ENCODE assay signal across 19 cellular contexts in the genomic region with DNA sequence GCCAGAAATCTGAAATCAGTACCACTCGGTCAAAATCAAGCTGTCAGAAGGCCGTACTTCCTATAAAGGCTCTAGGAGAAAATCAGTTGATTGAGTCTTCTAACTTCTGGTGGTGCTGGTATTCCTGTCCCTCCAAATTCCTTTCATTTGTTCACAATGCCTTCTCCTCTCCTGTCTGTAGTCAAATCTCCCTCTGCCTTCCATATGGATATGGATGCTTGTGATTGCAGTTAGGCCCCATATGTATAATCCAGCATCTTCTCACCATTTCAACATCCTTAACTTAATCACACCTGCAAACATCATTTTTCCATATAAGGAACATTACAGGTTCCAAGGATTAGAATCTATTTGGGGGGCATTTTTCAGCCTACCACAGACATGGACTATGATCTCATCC.
DNase-seq lines count a peak whose midpoint lies in the region; ATAC-seq and TF ChIP-seq lines count a peak whose summit lies in the region.
"Had no signal": no experiment of that assay in that cellular context is flagged by ENCODE, and none has a peak within 500 bp of the region (broad histone marks: within the 10 kb centered on the region; RNA-seq: fewer than 3 reads in every experiment).

No MANE protein-coding gene starts in this region.

- CTCF ChIA-PET in Caco-2 (lab: Charles Lee) (no interaction called here), IMR-90 (lab: Yijun Ruan, JAX) (no interaction called here)
- CTCF ChIA-PET in CD4-positive, alpha-beta memory T cell (lab: Charles Lee; ENCODE audit: partially characterized antibody) = no interaction called here

- H3K4me2 ChIP-seq in GM23338 (no peak overlapping the region), IMR-90 (ENCODE audit: low read depth, low read length) (no peak overlapping the region)
- H3K4me2 ChIP-seq: A549 had no signal

- no TSS peak for BruUV-seq in Caco-2 (replicated peaks; lab: Mats Ljungman, UMichigan)
- no TSS peak for BruUV-seq in IMR-90 (replicated peaks; lab: Mats Ljungman, UMichigan)

- TF ChIP-seq POLR2A in IMR-90 (IDR thresholded peaks at IDR 0.05; ENCODE audit: low read depth, low read length) = no peak

- H2AK5ac ChIP-seq in IMR-90 (ENCODE audit: low read depth, low read length) = no peak overlapping the region

- H3K36me3 Mint-ChIP-seq in Caco-2 (ENCODE audit: insufficient read depth, unreplicated experiment) (peaks cover 6% of the 10 kb centered on the region), GM23338 (ENCODE audit: low read depth) (no peaks in the 10 kb centered on the region)
- no peaks in the 10 kb centered on the region for H3K36me3 Mint-ChIP-seq in CD4-positive, alpha-beta memory T cell
- H3K36me3 Mint-ChIP-seq: CD8-positive, alpha-beta T cell had no signal

- TF ChIP-seq RAD21 in IMR-90 (IDR thresholded peaks at IDR 0.05; ENCODE audit: low read length) = no peak

- in situ Hi-C loops in IMR-90 (cut with MboI; ENCODE audit: low sequenced_read_pairs) = no loop called here

- no peaks in the 10 kb centered on the region for H3K79me2 ChIP-seq in GM23338 (replicated peaks; ENCODE audit: insufficient read depth)

- peaks cover 6% of the 10 kb centered on the region for H3K4me1 Mint-ChIP-seq in Caco-2 (ENCODE audit: low read depth, unreplicated experiment)
- peaks cover 3% of the 10 kb centered on the region; the same call in 2 of the 3 replicates for H3K4me1 Mint-ChIP-seq in GM23338
- peaks cover 0 to 1% (median 0%) of the 10 kb centered on the region in 4 donors for H3K4me1 Mint-ChIP-seq in CD4-positive, alpha-beta memory T cell

- H3K9me3 ChIP-seq in Caco-2 (no peaks in the 10 kb centered on the region), IMR-90 (ENCODE audit: control insufficient read depth, insufficient read depth, low read length) (no peaks in the 10 kb centered on the region)
- no peaks in the 10 kb centered on the region for H3K9me3 ChIP-seq in CD4-positive, alpha-beta memory T cell (ENCODE audit: control insufficient read depth in 1 of 2, low read length in 2 of 2)
- H3K9me3 ChIP-seq: A549 had no signal

- peaks cover 0 to 29% of the 10 kb centered on the region in 2 experiments; a peak in 3 of 4 replicates for H3K79me1 ChIP-seq in IMR-90 (ENCODE audit: low read depth in 1 of 2, low read length in 2 of 2)

- H3K4me1 ChIP-seq in Caco-2 (no peaks in the 10 kb centered on the region), GM23338 (ENCODE audit: insufficient read depth) (no peaks in the 10 kb centered on the region; the same call in 1 of the 2 replicates), IMR-90 (ENCODE audit: control insufficient read depth, insufficient read depth, low read length) (no peaks in the 10 kb centered on the region; the same call in 1 of the 2 replicates)
- H3K4me1 ChIP-seq in CD4-positive, alpha-beta memory T cell (ENCODE audit: insufficient read depth, low read length) = no peaks in the 10 kb centered on the region
- H3K4me1 ChIP-seq: A549 had no signal

- intact Hi-C loops in Caco-2 (cut with micrococcal nuclease; ENCODE audit: unreplicated experiment) = no loop called here
- intact Hi-C loops in IMR-90 (cut with micrococcal nuclease) = no loop called here
- intact Hi-C loops in CD4-positive, alpha-beta memory T cell (cut with micrococcal nuclease) = no loop called here

- peak overlapping the region; percentile 9; the same call in 1 of the 2 replicates for H3K23ac ChIP-seq in IMR-90 (ENCODE audit: low read depth, low read length)

- no peak overlapping the region for H2BK20ac ChIP-seq in IMR-90 (ENCODE audit: low read depth, low read length)

- H3K27ac Mint-ChIP-seq in Caco-2 (ENCODE audit: unreplicated experiment) (peak overlapping the region; percentile 16), GM23338 (no peak overlapping the region)
- no peak overlapping the region for H3K27ac Mint-ChIP-seq in CD4-positive, alpha-beta memory T cell
- H3K27ac Mint-ChIP-seq: CD8-positive, alpha-beta T cell had no signal

- H2BK15ac ChIP-seq in IMR-90 (ENCODE audit: low read depth, low read length) = no peak overlapping the region

- no peak overlapping the region for H3K56ac ChIP-seq in IMR-90 (ENCODE audit: extremely low read depth, insufficient read depth, low read length)

- no peaks in the 10 kb centered on the region for H3K27me3 ChIP-seq in Caco-2 (replicated peaks; ENCODE audit: control insufficient read depth, insufficient read depth, low read length)
- H3K27me3 ChIP-seq in GM23338 (ENCODE audit: insufficient read depth) = no peaks in the 10 kb centered on the region
- no peaks in the 10 kb centered on the region for H3K27me3 ChIP-seq in IMR-90 (ENCODE audit: control insufficient read depth, insufficient read depth, low read length)
- H3K27me3 ChIP-seq in CD4-positive, alpha-beta memory T cell (ENCODE audit: insufficient read depth, low read length) = no peaks in the 10 kb centered on the region

- no peak overlapping the region for H2AK9ac ChIP-seq in IMR-90 (replicated peaks; ENCODE audit: low read depth, low read length, poor library complexity)

- no peak overlapping the region for H3K27ac ChIP-seq in GM23338 (ENCODE audit: low read depth)
- no peak overlapping the region for H3K27ac ChIP-seq in IMR-90 (ENCODE audit: insufficient read depth, low read length)
- peak overlapping the region; percentile 12 for H3K27ac ChIP-seq in substantia nigra (ENCODE audit: low read depth, low read length, poor library complexity, severe bottlenecking)
- no peak overlapping the region for H3K27ac ChIP-seq in CD4-positive, alpha-beta memory T cell (ENCODE audit: low read depth, low read length)
- H3K27ac ChIP-seq: A549 had no signal

- H3K4me3 Mint-ChIP-seq in Caco-2 (ENCODE audit: unreplicated experiment) (no peak overlapping the region), GM23338 (no peak overlapping the region)
- H3K4me3 Mint-ChIP-seq in CD4-positive, alpha-beta memory T cell = no peak overlapping the region
- H3K4me3 Mint-ChIP-seq: CD8-positive, alpha-beta T cell had no signal

- no peak overlapping the region for H4K5ac ChIP-seq in IMR-90 (ENCODE audit: low read depth, low read length)

- dilution Hi-C loops in IMR-90 (cut with HindIII; ENCODE audit: low sequenced_read_pairs, unreplicated experiment) = no loop called here

- no peak overlapping the region for H4K8ac ChIP-seq in IMR-90 (ENCODE audit: low read depth in 2 of 2, low read length in 2 of 2)

- H3K36me3 ChIP-seq in Caco-2 (ENCODE audit: control insufficient read depth, insufficient read depth, low read length) = no peaks in the 10 kb centered on the region
- no peaks in the 10 kb centered on the region for H3K36me3 ChIP-seq in GM23338 (ENCODE audit: insufficient read depth)
- peaks cover 3% of the 10 kb centered on the region for H3K36me3 ChIP-seq in IMR-90 (ENCODE audit: control insufficient read depth, insufficient read depth, low read length)
- H3K36me3 ChIP-seq in CD4-positive, alpha-beta memory T cell (ENCODE audit: insufficient read depth, low read length) = no peaks in the 10 kb centered on the region

- no peak for DNase-seq in Caco-2
- peak; percentile 32 for DNase-seq in GM23338 (ENCODE audit: low spot score)
- DNase-seq in IMR-90 = no peak
- DNase-seq in substantia nigra (lab: John Stamatoyannopoulos, UW) = no peak
- DNase-seq in RPMI8226 = no peak
- no peak for DNase-seq in CD4-positive, alpha-beta memory T cell
- DNase-seq in stimulated activated naive CD4-positive, alpha-beta T cell (lab: John Stamatoyannopoulos, UW) = no peak
- DNase-seq: 8988T; ACHN; C1 segment of cervical spinal cord; CD8-positive, alpha-beta T cell; DMS 273 treated with DMSO at 0.1 percent for 48 hours; DMS79; EL; GDM1; H7 had no signal

- no peak overlapping the region for H3K14ac ChIP-seq in IMR-90 (replicated peaks; ENCODE audit: low read depth, low read length)

- POLR2A ChIA-PET in Caco-2 (lab: Charles Lee) = no interaction called here
- POLR2A ChIA-PET in IMR-90 (lab: Charles Lee; ENCODE audit: unreplicated experiment) = no interaction called here
- POLR2A ChIA-PET in CD4-positive, alpha-beta memory T cell (lab: Charles Lee; ENCODE audit: partially characterized antibody) = no interaction called here

- no peak overlapping the region for H3K9ac ChIP-seq in IMR-90 (ENCODE audit: low read depth, low read length)

- H2AFZ ChIP-seq in GM23338 (no peak overlapping the region), IMR-90 (replicated peaks; ENCODE audit: low read length, poor library complexity) (no peak overlapping the region)

- TF ChIP-seq CTCF in Caco-2 (IDR thresholded peaks at IDR 0.05; ENCODE audit: insufficient read depth in 1 of 2, low read depth in 1 of 2, low read length in 1 of 2, severe bottlenecking in 1 of 2, unreplicated experiment in 1 of 2) = no peak
- no peak for TF ChIP-seq CTCF in GM23338 (conservative IDR thresholded peaks at IDR 0.05; ENCODE audit: low read depth in 2 of 2)
- no peak for TF ChIP-seq CTCF in IMR-90 (conservative IDR thresholded peaks at IDR 0.05; ENCODE audit: low read depth, low read length)

- no CpG with 5 or more reads among the region's 2 CpGs for WGBS in IMR-90 (ENCODE audit: extremely low coverage in 2 of 2, insufficient read length in 1 of 2), 2 experiments

- no peak; the same call in 2 of the 3 replicates for ATAC-seq in GM23338
- ATAC-seq in IMR-90 (ENCODE audit: low read depth) = no peak
- ATAC-seq: A549; CD8-positive, alpha-beta T cell; GM12878; HCT116 had no signal

- no peak overlapping the region for H2BK120ac ChIP-seq in IMR-90 (ENCODE audit: low read depth, low read length)

- H3K4me3 ChIP-seq in Caco-2 (ENCODE audit: low read depth, low read length) (no peak overlapping the region), GM23338 (no peak overlapping the region), IMR-90 (ENCODE audit: insufficient read depth, low read depth, low read length) (no peak overlapping the region)
- H3K4me3 ChIP-seq in CD4-positive, alpha-beta memory T cell (ENCODE audit: low read length in 2 of 2) = no peak overlapping the region
- H3K4me3 ChIP-seq: A549, GM12878 had no signal

- H3F3A ChIP-seq in GM23338 (replicated peaks; ENCODE audit: low read depth) = no peaks in the 10 kb centered on the region

- no peak overlapping the region for H3K18ac ChIP-seq in IMR-90 (ENCODE audit: low read depth, low read length)

- no peaks in the 10 kb centered on the region for H3K9me2 ChIP-seq in GM23338 (ENCODE audit: insufficient read depth)

- no peak overlapping the region for H4K91ac ChIP-seq in IMR-90 (ENCODE audit: insufficient read depth, low read depth, low read length)

- no peak overlapping the region for H3K4ac ChIP-seq in IMR-90 (ENCODE audit: low read depth, low read length)

- H3K9me3 Mint-ChIP-seq in Caco-2 (ENCODE audit: unreplicated experiment) = no peaks in the 10 kb centered on the region
- no peaks in the 10 kb centered on the region for H3K9me3 Mint-ChIP-seq in GM23338
- H3K9me3 Mint-ChIP-seq in CD4-positive, alpha-beta memory T cell = no peaks in the 10 kb centered on the region
- H3K9me3 Mint-ChIP-seq: CD8-positive, alpha-beta T cell had no signal

- H2BK5ac ChIP-seq in IMR-90 (ENCODE audit: low read depth, low read length, poor library complexity, severe bottlenecking) = no peak overlapping the region

- no peaks in the 10 kb centered on the region for H3K27me3 Mint-ChIP-seq in Caco-2 (ENCODE audit: insufficient read depth, unreplicated experiment)
- peaks cover 2% of the 10 kb centered on the region for H3K27me3 Mint-ChIP-seq in GM23338 (ENCODE audit: insufficient read depth, low read depth, poor library complexity)
- H3K27me3 Mint-ChIP-seq in CD4-positive, alpha-beta memory T cell = no peaks in the 10 kb centered on the region

- peaks cover 3% of the 10 kb centered on the region; the same call in 1 of the 2 replicates for H3K9me1 ChIP-seq in IMR-90 (ENCODE audit: insufficient read depth, low read length)

- no peaks in the 10 kb centered on the region for H4K20me1 ChIP-seq in GM23338 (replicated peaks; ENCODE audit: insufficient read depth)
- H4K20me1 ChIP-seq in IMR-90 (ENCODE audit: insufficient read depth, low read length) = no peaks in the 10 kb centered on the region
